ENCODE assay signal across 24 cellular contexts in the genomic region with DNA sequence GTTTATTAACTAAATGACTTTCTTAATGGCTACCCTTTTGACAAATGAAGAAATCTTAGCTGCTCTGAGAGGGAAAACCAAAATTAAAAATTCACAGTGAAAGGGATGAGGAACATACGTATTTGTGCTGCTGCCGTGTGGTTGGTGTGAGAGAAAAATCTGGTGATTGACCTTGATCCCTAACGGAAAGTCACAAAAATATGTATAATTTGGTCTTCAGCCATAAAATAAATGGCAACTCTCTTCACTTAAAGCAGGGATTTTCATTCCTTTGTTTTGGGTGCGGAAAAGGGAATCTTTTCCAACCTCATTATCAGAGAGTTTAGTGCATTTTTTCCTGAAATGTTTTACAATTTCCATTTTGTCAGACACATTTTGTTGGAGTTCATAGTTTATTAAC. TPM values are rescaled to one million over a fixed set of nuclear protein-coding genes. Genes with fewer than 3 reads are reported as not detected.
DNase-seq lines count a peak whose midpoint lies in the region; ATAC-seq, FAIRE-seq and TF ChIP-seq lines count a peak whose summit lies in the region.
"Had no signal": no experiment of that assay in that cellular context is flagged by ENCODE, and none has a peak within 500 bp of the region (broad histone marks: within the 10 kb centered on the region; RNA-seq: fewer than 3 reads in every experiment).

No MANE protein-coding gene starts in this region.

- H3K4me2 ChIP-seq in GM23338 (peak overlapping the region; percentile 22), neural progenitor cell (no peak overlapping the region)

- H3K9me3 ChIP-seq in HUES48 (ENCODE audit: control insufficient read depth, insufficient read depth, low read length) (no peaks in the 10 kb centered on the region), neural progenitor cell (ENCODE audit: low read depth) (no peaks in the 10 kb centered on the region), kidney (ENCODE audit: control insufficient read depth in 1 of 2, low read length in 2 of 2) (no peaks in the 10 kb centered on the region)
- H3K9me3 ChIP-seq: tibial artery had no signal

- H3K79me2 ChIP-seq in GM23338 (replicated peaks; ENCODE audit: insufficient read depth) (peaks cover 6% of the 10 kb centered on the region; the same call in 1 of the 2 replicates), neural progenitor cell (ENCODE audit: low read depth) (peaks cover 13% of the 10 kb centered on the region)

- no peak overlapping the region for H3K4me3 Mint-ChIP-seq in GM23338
- H3K4me3 Mint-ChIP-seq in neural progenitor cell, result no peak overlapping the region
- H3K4me3 Mint-ChIP-seq: activated CD4-positive, alpha-beta memory T cell treated with anti-CD3 and anti-CD28 coated beads, Interleukin-2, amount 10 ng/mL, durations not matched to agents 7 days and 5 days; activated naive CD4-positive, alpha-beta T cell treated with anti-CD3 and anti-CD28 coated beads, Interleukin-2, amount 10 ng/mL, durations not matched to agents 7 days and 5 days; neural crest cell; T-helper 1 cell treated with Interleukin-12 subunit alpha and Interleukin-12 subunit beta and Interleukin-4 antibody, amounts not matched to agents 30 μg/mL and 1 μg/mL, for 36 hours had no signal

- DNase-seq in GM23338 (ENCODE audit: low spot score) (no peak), fibroblast of the aortic adventitia (ENCODE audit: low read depth) (no peak), neural progenitor cell (ENCODE audit: low spot score) (no peak), kidney (no peak), NCI-H1436 treated with DMSO at 0.1 percent for 48 hours (lab: John Stamatoyannopoulos, UW) (no peak)
- DNase-seq: activated CD4-positive, alpha-beta memory T cell treated with anti-CD3 and anti-CD28 coated beads, Interleukin-2, amount 10 ng/mL, durations not matched to agents 7 days and 5 days; activated CD4-positive, CD25-positive, alpha-beta regulatory T cell; activated naive CD4-positive, alpha-beta T cell treated with anti-CD3 and anti-CD28 coated beads, Interleukin-2, amount 10 ng/mL, durations not matched to agents 7 days and 5 days; activated T-cell treated with anti-CD3 and anti-CD28 coated beads, Interleukin-2, amount 50 U/mL, for 1 hour; effector memory CD4-positive, alpha-beta T cell; EL; hypothalamus; KBM-7; MV-4-11; NCI-H524; OCI-M1; SIG-M5; stimulated activated naive CD4-positive, alpha-beta T cell treated with Interleukin-2 at 50 U/mL for 16 hours; tibial artery had no signal

- intact Hi-C loops in kidney (cut with DNase I), result no loop called here

- H3K9ac ChIP-seq in HUES48 (ENCODE audit: low read depth, low read length) (no peak overlapping the region), neural progenitor cell (no peak overlapping the region), kidney (ENCODE audit: low read length in 2 of 2) (no peak overlapping the region)

- H3K27ac ChIP-seq in GM23338 (ENCODE audit: low read depth) (peak overlapping the region; percentile 60), HUES48 (ENCODE audit: low read depth, low read length) (peak overlapping the region; percentile 23), neural progenitor cell (no peak overlapping the region), kidney (ENCODE audit: low read depth in 2 of 2, low read length in 2 of 2) (no peak overlapping the region)

- no peak for ATAC-seq in GM23338
- no peak for ATAC-seq in GM18861 (IDR thresholded peaks at IDR 0.05; ENCODE audit: unreplicated experiment)

- H3K4me1 ChIP-seq in GM23338 (ENCODE audit: insufficient read depth), result peaks cover 72% of the 10 kb centered on the region
- H3K4me1 ChIP-seq in HUES48 (ENCODE audit: control insufficient read depth, insufficient read depth, low read length), result peaks cover 73% of the 10 kb centered on the region
- peaks cover 76% of the 10 kb centered on the region for H3K4me1 ChIP-seq in neural progenitor cell
- peaks cover 0 to 2% of the 10 kb centered on the region in 2 donors for H3K4me1 ChIP-seq in kidney (ENCODE audit: control insufficient read depth in 1 of 2, insufficient read depth in 1 of 2, low read depth in 1 of 2, low read length in 2 of 2)

- H3K9me2 ChIP-seq in GM23338 (ENCODE audit: insufficient read depth), result no peaks in the 10 kb centered on the region

- no peak overlapping the region for H3K4me3 ChIP-seq in GM23338
- no peak overlapping the region for H3K4me3 ChIP-seq in HUES48 (ENCODE audit: low read depth, low read length)
- H3K4me3 ChIP-seq in fibroblast of the aortic adventitia (ENCODE audit: low read depth, low read length), result peak overlapping the region; percentile 0
- H3K4me3 ChIP-seq in neural progenitor cell, result no peak overlapping the region
- no peak overlapping the region for H3K4me3 ChIP-seq in kidney (ENCODE audit: low read length in 2 of 2)
- H3K4me3 ChIP-seq: tibial artery had no signal

- no peaks in the 10 kb centered on the region for H3K36me3 ChIP-seq in GM23338 (ENCODE audit: insufficient read depth)
- no peaks in the 10 kb centered on the region for H3K36me3 ChIP-seq in HUES48 (ENCODE audit: control insufficient read depth, insufficient read depth, low read length)
- no peaks in the 10 kb centered on the region for H3K36me3 ChIP-seq in neural progenitor cell
- H3K36me3 ChIP-seq in kidney (ENCODE audit: control insufficient read depth in 1 of 2, insufficient read depth in 2 of 2, low read length in 2 of 2), result no peaks in the 10 kb centered on the region
- H3K36me3 ChIP-seq: tibial artery had no signal

- peak overlapping the region; percentile 89; the same call in 1 of the 2 replicates for H3K27ac Mint-ChIP-seq in GM23338
- H3K27ac Mint-ChIP-seq in neural progenitor cell, result peak overlapping the region; percentile 39
- H3K27ac Mint-ChIP-seq: activated CD4-positive, alpha-beta memory T cell treated with anti-CD3 and anti-CD28 coated beads, Interleukin-2, amount 10 ng/mL, durations not matched to agents 7 days and 5 days; activated naive CD4-positive, alpha-beta T cell treated with anti-CD3 and anti-CD28 coated beads, Interleukin-2, amount 10 ng/mL, durations not matched to agents 7 days and 5 days; T-helper 1 cell treated with Interleukin-12 subunit alpha and Interleukin-12 subunit beta and Interleukin-4 antibody, amounts not matched to agents 30 μg/mL and 1 μg/mL, for 36 hours had no signal

- H3F3A ChIP-seq in GM23338 (replicated peaks; ENCODE audit: low read depth), result no peaks in the 10 kb centered on the region
- H3F3A ChIP-seq in neural progenitor cell (ENCODE audit: low read depth), result peaks cover 9% of the 10 kb centered on the region

- H4K20me1 ChIP-seq in GM23338 (replicated peaks; ENCODE audit: insufficient read depth) (no peaks in the 10 kb centered on the region), neural progenitor cell (ENCODE audit: low read depth) (no peaks in the 10 kb centered on the region)

- peaks cover 70% of the 10 kb centered on the region for H3K4me1 Mint-ChIP-seq in GM23338
- H3K4me1 Mint-ChIP-seq in neural progenitor cell, result peaks cover 73% of the 10 kb centered on the region

- H3K36me3 Mint-ChIP-seq in GM23338 (ENCODE audit: low read depth) (no peaks in the 10 kb centered on the region), neural progenitor cell (peaks cover 5% of the 10 kb centered on the region)
- H3K36me3 Mint-ChIP-seq: activated naive CD4-positive, alpha-beta T cell treated with anti-CD3 and anti-CD28 coated beads, Interleukin-2, amount 10 ng/mL, durations not matched to agents 7 days and 5 days had no signal

- no peak for FAIRE-seq in kidney (lab: Jason Lieb, UNC)
- FAIRE-seq: astrocyte had no signal

- no peak overlapping the region for H2AFZ ChIP-seq in GM23338
- H2AFZ ChIP-seq in neural progenitor cell (replicated peaks), result no peak overlapping the region

- TF ChIP-seq CTCF in GM23338 (conservative IDR thresholded peaks at IDR 0.05; ENCODE audit: low read depth in 2 of 2) (no peak), fibroblast of the aortic adventitia (IDR thresholded peaks at IDR 0.05; ENCODE audit: insufficient read depth, low read length) (no peak), neural progenitor cell (IDR thresholded peaks at IDR 0.05) (no peak), kidney (IDR thresholded peaks at IDR 0.05; ENCODE audit: borderline replicate concordance, extremely low read depth, insufficient read depth) (no peak)

- H3K27me3 ChIP-seq in GM23338 (ENCODE audit: insufficient read depth), result no peaks in the 10 kb centered on the region
- H3K27me3 ChIP-seq in HUES48 (ENCODE audit: control insufficient read depth, insufficient read depth, low read length), result no peaks in the 10 kb centered on the region
- H3K27me3 ChIP-seq in neural progenitor cell, result no peaks in the 10 kb centered on the region
- H3K27me3 ChIP-seq: tibial artery had no signal

- H3K27me3 Mint-ChIP-seq in GM23338 (ENCODE audit: insufficient read depth, low read depth, poor library complexity), result peaks cover 5% of the 10 kb centered on the region
- H3K27me3 Mint-ChIP-seq in neural progenitor cell (ENCODE audit: insufficient read depth, low read depth), result no peaks in the 10 kb centered on the region
- H3K27me3 Mint-ChIP-seq: activated CD4-positive, alpha-beta memory T cell treated with anti-CD3 and anti-CD28 coated beads, Interleukin-2, amount 10 ng/mL, durations not matched to agents 7 days and 5 days; activated naive CD4-positive, alpha-beta T cell treated with anti-CD3 and anti-CD28 coated beads, Interleukin-2, amount 10 ng/mL, durations not matched to agents 7 days and 5 days had no signal

- H3K9me3 Mint-ChIP-seq in GM23338, result no peaks in the 10 kb centered on the region
- no peaks in the 10 kb centered on the region for H3K9me3 Mint-ChIP-seq in neural progenitor cell
- H3K9me3 Mint-ChIP-seq: activated CD4-positive, alpha-beta memory T cell treated with anti-CD3 and anti-CD28 coated beads, Interleukin-2, amount 10 ng/mL, durations not matched to agents 7 days and 5 days; activated naive CD4-positive, alpha-beta T cell treated with anti-CD3 and anti-CD28 coated beads, Interleukin-2, amount 10 ng/mL, durations not matched to agents 7 days and 5 days; neural crest cell; T-helper 1 cell treated with Interleukin-12 subunit alpha and Interleukin-12 subunit beta and Interleukin-4 antibody, amounts not matched to agents 30 μg/mL and 1 μg/mL, for 36 hours had no signal

TF ChIP-seq in GM23338, 12 proteins besides CTCF, POLR2A, EP300 and RAD21 (continues in another document):
- TF ChIP-seq JUNB (IDR thresholded peaks at IDR 0.05; ENCODE audit: unreplicated experiment) (no peak), EZH2phosphoT487 (IDR thresholded peaks at IDR 0.05; ENCODE audit: unreplicated experiment) (no peak)

RNA-seq across cellular contexts. Expression of a gene that starts 40.4 kb away (rescaled TPM):
- 65.8 and 79.4 TPM in 2 replicates for total RNA-seq in GM23338 (2014; rRNA removed; shearing (Covaris generic))
- 33.9 and 34.9 TPM in 2 replicates for polyA plus RNA-seq in GM23338 (2016; fragmentation: Nextera tagmentation; extraction: Ambion mirVana)
- 376 and 528 TPM in 2 replicates for total RNA-seq in fibroblast of the aortic adventitia (ENCODE audit: low replicate concordance)
- total RNA-seq in neural progenitor cell (ENCODE audit: low replicate concordance), result 157 and 246 TPM in 2 replicates
- total RNA-seq in kidney, result 293 TPM
- 158 TPM for polyA plus RNA-seq in kidney (ENCODE audit: insufficient read depth, low read depth, low replicate concordance)

Comparison
In these comparisons a context has a peak if more than half of its experiments do, and no peak if none do; other contexts are left out.
1. H3K27ac ChIP-seq: peak in GM23338 (single experiment) and HUES48 (single experiment); none in neural progenitor cell (single experiment) and kidney (0 of 2).